ENCODE assay signal across 8 cellular contexts in genomic region chr1:155195201-155196102, GRCh38. TPM values are rescaled to one million over a fixed set of nuclear protein-coding genes. Genes with fewer than 3 reads are reported as not detected.
DNase-seq lines count a peak whose midpoint lies in the region; ATAC-seq, FAIRE-seq and TF ChIP-seq lines count a peak whose summit lies in the region.

No MANE protein-coding gene starts in this region.

- H3K79me2 ChIP-seq in keratinocyte (ENCODE audit: control insufficient read depth, insufficient read depth, low read length): no peaks in the 10 kb centered on the region

- TF ChIP-seq CTCF in keratinocyte (optimal IDR thresholded peaks at IDR 0.05 in 1 of 3, IDR thresholded peaks at IDR 0.05 in 1 of 3, conservative IDR thresholded peaks at IDR 0.05 in 1 of 3; ENCODE audit: extremely low read depth in 1 of 3, insufficient read depth in 2 of 3, low read length in 3 of 3): no peak
- no peak for TF ChIP-seq CTCF in transverse colon (IDR thresholded peaks at IDR 0.05)

- in situ Hi-C loops in transverse colon (cut with MboI; ENCODE audit: low pct_ligation_motif_present in 1 of 4, low pct_unique_long_range_greater_than_20kb in 1 of 4, low sequenced_read_pairs in 3 of 4): no loop called here

- DNase-seq in activated T-cell treated with anti-CD3 and anti-CD28 coated beads, Interleukin-2, amount 50 U/mL, for 4 hours: no peak
- no peak for DNase-seq in activated T-cell treated with anti-CD3 and anti-CD28 coated beads, Interleukin-2, amount 50 U/mL, for 1 hour
- DNase-seq in adipocyte (ENCODE audit: low read depth) (peak; percentile 50), keratinocyte (ENCODE audit: low read depth, low spot score) (no peak), transverse colon (no peak), GOT3 (lab: John Stamatoyannopoulos, UW) (no peak), NCI-H1092 treated with DMSO at 0.1 percent for 48 hours (lab: John Stamatoyannopoulos, UW) (no peak)
- DNase-seq in stimulated activated CD4-positive, alpha-beta T cell treated with anti-CD3 and anti-CD28 coated beads, Interleukin-4, amount 100 ng/mL, for 1 hour: no peak

- no peak for FAIRE-seq in keratinocyte (lab: Jason Lieb, UNC)

- H3K4me3 ChIP-seq in adipocyte (ENCODE audit: low read length) (peak overlapping the region; percentile 69), keratinocyte (ENCODE audit: control insufficient read depth in 2 of 3, extremely low read depth in 1 of 3, insufficient read depth in 2 of 3, low read depth in 1 of 3, low read length in 3 of 3) (peak overlapping the region; percentile 44 to 61 (median 60)), transverse colon (peak overlapping the region; percentile 32 to 58 (median 42))

- H3K4me3 Mint-ChIP-seq in activated T-cell treated with anti-CD3 and anti-CD28 coated beads, Interleukin-2, amount 50 U/mL, for 4 hours: peak overlapping the region; percentile 72

- TF ChIP-seq EP300 in transverse colon (IDR thresholded peaks at IDR 0.05; ENCODE audit: low read depth): no peak

- H3K27me3 ChIP-seq in adipocyte (replicated peaks; ENCODE audit: control insufficient read depth, insufficient read depth, low read length): no peaks in the 10 kb centered on the region
- H3K27me3 ChIP-seq in keratinocyte (ENCODE audit: control insufficient read depth, extremely low read depth, insufficient read depth, low read length): no peaks in the 10 kb centered on the region
- no peaks in the 10 kb centered on the region for H3K27me3 ChIP-seq in transverse colon

- H3K27ac ChIP-seq in keratinocyte (ENCODE audit: control insufficient read depth, insufficient read depth, low read length) (peak overlapping the region; percentile 26), transverse colon (peak overlapping the region; percentile 92 to 98 (median 95))

- WGBS in transverse colon (ENCODE audit: low coverage in 1 of 2), 2 donors: 22 to 43% methylated on average over 6 to 27 of the region's 27 CpGs

- peaks cover 9% of the 10 kb centered on the region for H3K36me3 ChIP-seq in adipocyte (ENCODE audit: control insufficient read depth, insufficient read depth, low read length, severe bottlenecking)
- H3K36me3 ChIP-seq in keratinocyte (ENCODE audit: control insufficient read depth in 2 of 2, extremely low read depth in 1 of 2, insufficient read depth in 2 of 2, low read length in 2 of 2): peaks cover 2 to 6% of the 10 kb centered on the region in 2 experiments
- H3K36me3 ChIP-seq in transverse colon: no peaks in the 10 kb centered on the region

- no peaks in the 10 kb centered on the region for H3K9me3 Mint-ChIP-seq in activated T-cell treated with anti-CD3 and anti-CD28 coated beads, Interleukin-2, amount 50 U/mL, for 4 hours

- no peaks in the 10 kb centered on the region for H3K27me3 Mint-ChIP-seq in activated T-cell treated with anti-CD3 and anti-CD28 coated beads, Interleukin-2, amount 50 U/mL, for 4 hours (ENCODE audit: low read depth)

- H3K9ac ChIP-seq in adipocyte (ENCODE audit: low read length) (peak overlapping the region; percentile 95), keratinocyte (ENCODE audit: control insufficient read depth, extremely low read depth, insufficient read depth, low read length) (peak overlapping the region; percentile 50)

- H4K20me1 ChIP-seq in keratinocyte (ENCODE audit: control insufficient read depth, extremely low read depth, insufficient read depth, low read length): no peaks in the 10 kb centered on the region

- H2AFZ ChIP-seq in keratinocyte (ENCODE audit: control insufficient read depth, low read length): no peak overlapping the region

- dilution Hi-C loops in keratinocyte (cut with MboI; ENCODE audit: extremely low pct_ligation_motif_present, low sequenced_read_pairs): no loop called here

- H3K4me1 ChIP-seq in adipocyte (ENCODE audit: control insufficient read depth, insufficient read depth, low read length): peaks cover 23% of the 10 kb centered on the region
- H3K4me1 ChIP-seq in keratinocyte (ENCODE audit: control insufficient read depth, extremely low read depth, insufficient read depth, low read length): peaks cover 24% of the 10 kb centered on the region
- H3K4me1 ChIP-seq in transverse colon: peaks cover 10 to 37% (median 32%) of the 10 kb centered on the region in 4 donors

- intact Hi-C loops in transverse colon (cut with DNase I; ENCODE audit: low total_unique reads): loop anchor here (5.0 kb wide), 1 partner anchor 132 kb away; no protein-coding TSS in a partner anchor

- H3K4me2 ChIP-seq in keratinocyte (ENCODE audit: control insufficient read depth, extremely low read depth, insufficient read depth, low read depth, low read length): peak overlapping the region; percentile 79

- no peaks in the 10 kb centered on the region for H3K9me3 ChIP-seq in adipocyte (ENCODE audit: control insufficient read depth, low read length)
- no peaks in the 10 kb centered on the region for H3K9me3 ChIP-seq in keratinocyte (ENCODE audit: control insufficient read depth, low read depth, low read length)
- no peaks in the 10 kb centered on the region for H3K9me3 ChIP-seq in transverse colon

- H3K9me1 ChIP-seq in keratinocyte (ENCODE audit: control insufficient read depth, extremely low read depth, insufficient read depth, low read length): no peaks in the 10 kb centered on the region

- ATAC-seq in activated T-cell treated with anti-CD3 and anti-CD28 coated beads, Interleukin-2, amount 50 U/mL, for 4 hours: no peak

- TF ChIP-seq POLR2A in transverse colon (IDR thresholded peaks at IDR 0.05): no peak

- peaks cover 28% of the 10 kb centered on the region for H3K4me1 Mint-ChIP-seq in activated T-cell treated with anti-CD3 and anti-CD28 coated beads, Interleukin-2, amount 50 U/mL, for 4 hours (ENCODE audit: low read depth)

- H3K36me3 Mint-ChIP-seq in activated T-cell treated with anti-CD3 and anti-CD28 coated beads, Interleukin-2, amount 50 U/mL, for 4 hours (ENCODE audit: insufficient read depth): no peaks in the 10 kb centered on the region

RNA-seq across cellular contexts. Expression of gene THBS3, which starts 12.2 kb away (rescaled TPM):
- 1 to 10 TPM; 3.0 to 4.1 (median 3.7) TPM for total RNA-seq in activated T-cell treated with anti-CD3 and anti-CD28 coated beads, Interleukin-2, amount 50 U/mL, for 4 hours
- 14.4 to 36.0 TPM (median 16.2 TPM) in 3 replicates for polyA plus RNA-seq in keratinocyte
- 25.5 TPM for polyA plus RNA-seq in keratinocyte (2011; ENCODE audit: low read depth)
- polyA plus RNA-seq in keratinocyte (2011; cell fraction: cytosol; rRNA removed): 6.5 and 8.4 TPM in 2 replicates
- polyA plus RNA-seq in keratinocyte (2011; cell fraction: nucleus; rRNA removed): 99.2 and 112 TPM in 2 replicates
- 11.8 and 32.9 TPM in 2 replicates for polyA plus RNA-seq in keratinocyte (2012; ENCODE audit: low replicate concordance)
- 23.7 to 34.4 TPM (median 27.5 TPM) in 3 replicates for polyA minus RNA-seq in keratinocyte
- polyA minus RNA-seq in keratinocyte (2011; cell fraction: cytosol; rRNA and poly(A)+ RNA removed): 12.5 TPM
- polyA minus RNA-seq in keratinocyte (2011; cell fraction: nucleus; rRNA and poly(A)+ RNA removed): 22.6 and 28.6 TPM in 2 replicates
- total RNA-seq in transverse colon: 10 to 100 TPM; 19.2 to 37.8 (median 27.0) TPM

RNA-seq across cellular contexts. Expression of gene MTX1, which starts 13.0 kb away (rescaled TPM):
- 10 to 100 TPM; 77.4 to 88.6 (median 77.7) TPM for total RNA-seq in activated T-cell treated with anti-CD3 and anti-CD28 coated beads, Interleukin-2, amount 50 U/mL, for 4 hours
- 43.4 to 69.9 TPM (median 59.5 TPM) in 3 replicates for polyA plus RNA-seq in keratinocyte
- polyA plus RNA-seq in keratinocyte (2011; ENCODE audit: low read depth): 3.8 TPM
- 36.1 and 59.2 TPM in 2 replicates for polyA plus RNA-seq in keratinocyte (2011; cell fraction: cytosol; rRNA removed)
- polyA plus RNA-seq in keratinocyte (2011; cell fraction: nucleus; rRNA removed): 31.1 and 36.4 TPM in 2 replicates
- polyA plus RNA-seq in keratinocyte (2012; ENCODE audit: low replicate concordance): 36.9 and 60.2 TPM in 2 replicates
- polyA minus RNA-seq in keratinocyte: 34.7 to 71.9 TPM (median 51.0 TPM) in 3 replicates
- polyA minus RNA-seq in keratinocyte (2011; cell fraction: cytosol; rRNA and poly(A)+ RNA removed): 60.6 TPM
- 16.4 and 18.3 TPM in 2 replicates for polyA minus RNA-seq in keratinocyte (2011; cell fraction: nucleus; rRNA and poly(A)+ RNA removed)
- 10 to 100 TPM; 24.3 to 64.0 (median 46.0) TPM for total RNA-seq in transverse colon

RNA-seq across cellular contexts. Expression of gene TRIM46, which starts 21.8 kb away (rescaled TPM):
- total RNA-seq in activated T-cell treated with anti-CD3 and anti-CD28 coated beads, Interleukin-2, amount 50 U/mL, for 4 hours: 1 to 10 TPM; 3.5 to 4.4 (median 3.5) TPM
- 1.6 to 4.5 TPM (median 1.7 TPM) in 3 replicates for polyA plus RNA-seq in keratinocyte
- polyA plus RNA-seq in keratinocyte (2011; ENCODE audit: low read depth): 0.31 TPM
- polyA plus RNA-seq in keratinocyte (2011; cell fraction: cytosol; rRNA removed): 1.3 and 2.6 TPM in 2 replicates
- 9.1 and 14.9 TPM in 2 replicates for polyA plus RNA-seq in keratinocyte (2011; cell fraction: nucleus; rRNA removed)
- 0.32 and 2.1 TPM in 2 replicates for polyA plus RNA-seq in keratinocyte (2012; ENCODE audit: low replicate concordance)
- 3.2 to 6.3 TPM (median 4.0 TPM) in 3 replicates for polyA minus RNA-seq in keratinocyte
- polyA minus RNA-seq in keratinocyte (2011; cell fraction: cytosol; rRNA and poly(A)+ RNA removed): 4.6 TPM
- polyA minus RNA-seq in keratinocyte (2011; cell fraction: nucleus; rRNA and poly(A)+ RNA removed): 6.1 and 8.1 TPM in 2 replicates
- total RNA-seq in transverse colon: under 1 TPM in 2 of 4 donors, not detected in 2; 0.41 to 0.48 TPM

RNA-seq across cellular contexts. Expression of gene KRTCAP2, which starts 22.3 kb away (rescaled TPM):
- 100 to 1,000 TPM; 191 to 204 (median 193) TPM for total RNA-seq in activated T-cell treated with anti-CD3 and anti-CD28 coated beads, Interleukin-2, amount 50 U/mL, for 4 hours
- polyA plus RNA-seq in keratinocyte: 99.1 to 183 TPM (median 127 TPM) in 3 replicates
- polyA plus RNA-seq in keratinocyte (2011; ENCODE audit: low read depth): 30.8 TPM
- 176 and 199 TPM in 2 replicates for polyA plus RNA-seq in keratinocyte (2011; cell fraction: cytosol; rRNA removed)
- polyA plus RNA-seq in keratinocyte (2011; cell fraction: nucleus; rRNA removed): 136 and 150 TPM in 2 replicates
- polyA plus RNA-seq in keratinocyte (2012; ENCODE audit: low replicate concordance): 216 and 229 TPM in 2 replicates
- polyA minus RNA-seq in keratinocyte: 140 to 403 TPM (median 203 TPM) in 3 replicates
- 199 TPM for polyA minus RNA-seq in keratinocyte (2011; cell fraction: cytosol; rRNA and poly(A)+ RNA removed)
- polyA minus RNA-seq in keratinocyte (2011; cell fraction: nucleus; rRNA and poly(A)+ RNA removed): 30.2 and 35.8 TPM in 2 replicates
- total RNA-seq in transverse colon: 100 to 1,000 TPM; 106 to 240 (median 131) TPM

RNA-seq across cellular contexts. Expression of gene DPM3, which starts 55.1 kb away (rescaled TPM):
- total RNA-seq in activated T-cell treated with anti-CD3 and anti-CD28 coated beads, Interleukin-2, amount 50 U/mL, for 4 hours: 10 to 100 TPM; 28.2 to 39.2 (median 33.0) TPM
- 29.3 to 54.9 TPM (median 32.3 TPM) in 3 replicates for polyA plus RNA-seq in keratinocyte
- polyA plus RNA-seq in keratinocyte (2011; ENCODE audit: low read depth): 5.5 TPM
- 44.6 and 131 TPM in 2 replicates for polyA plus RNA-seq in keratinocyte (2011; cell fraction: cytosol; rRNA removed)
- polyA plus RNA-seq in keratinocyte (2011; cell fraction: nucleus; rRNA removed): 38.4 and 63.2 TPM in 2 replicates
- polyA plus RNA-seq in keratinocyte (2012; ENCODE audit: low replicate concordance): 57.3 and 108 TPM in 2 replicates
- polyA minus RNA-seq in keratinocyte: 10.1 to 39.8 TPM (median 11.9 TPM) in 3 replicates
- polyA minus RNA-seq in keratinocyte (2011; cell fraction: cytosol; rRNA and poly(A)+ RNA removed): 46.8 TPM
- polyA minus RNA-seq in keratinocyte (2011; cell fraction: nucleus; rRNA and poly(A)+ RNA removed): 4.3 and 8.0 TPM in 2 replicates
- 100 to 1,000 TPM in 1 of 4 donors, 10 to 100 TPM in 2, 1 to 10 TPM in 1; 7.2 to 130 (median 62.6) TPM for total RNA-seq in transverse colon
